In the genomic region with DNA sequence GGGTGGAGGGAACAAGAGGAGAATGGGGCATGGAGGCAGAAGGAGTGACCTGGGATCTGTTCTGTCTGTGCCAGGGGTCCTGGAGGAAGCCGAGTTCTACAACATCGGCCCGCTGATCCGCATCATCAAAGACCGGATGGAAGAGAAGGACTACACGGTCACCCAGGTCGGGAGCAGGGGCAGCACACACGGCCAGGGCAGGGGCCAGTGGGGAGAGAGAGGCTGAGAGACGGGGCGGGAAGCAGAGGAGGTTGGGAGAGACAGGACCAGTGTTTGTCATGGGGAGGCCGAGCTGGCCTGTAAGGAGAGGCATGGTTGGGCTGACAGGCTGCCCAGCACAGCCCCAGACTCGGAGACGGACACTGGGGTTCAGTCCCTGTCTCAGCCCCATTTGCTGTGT, we compare ENCODE assay signal across 23 cellular contexts. TPM values are rescaled to one million over a fixed set of nuclear protein-coding genes. Genes with fewer than 3 reads are reported as not detected.
"Had no signal": no experiment of that assay in that cellular context is flagged by ENCODE, and none has a peak within 500 bp of the region (broad histone marks: within the 10 kb centered on the region; RNA-seq: fewer than 3 reads in every experiment).

No MANE protein-coding gene starts in this region.

- H3K36me3 ChIP-seq: MG63 had no signal

- DNase-seq: IMR-90, Karpas-422, KG1, MG63, NCI-H1092, NCI-H1105 treated with DMSO at 0.1 percent for 48 hours, NCI-H1417 treated with DMSO at 0.1 percent for 48 hours, NCI-H146, NCI-H1694 treated with DMSO at 0.1 percent for 48 hours, NCI-H1930, NCI-H2081, NCI-H2107, NCI-H226, NCI-H446, NCI-H510A, NCI-H524 treated with DMSO at 0.1 percent for 48 hours, NCI-H69, NCI-H774, RPMI8226, SHP77, SK-N-SH had no signal

- H3K9me3 ChIP-seq: MG63, SK-N-SH had no signal

- ATAC-seq: HepG2 had no signal

- H3K4me3 ChIP-seq: MG63 had no signal

- H3K4me2 ChIP-seq: SK-N-SH had no signal

- H3K9ac ChIP-seq: SK-N-SH had no signal

- H3K27me3 ChIP-seq: MG63 had no signal

RNA-seq across cellular contexts. Expression of a gene that starts 53.3 kb away (rescaled TPM):
- total RNA-seq: IMR-90, SK-MEL-5 had no signal
- polyA plus RNA-seq: IMR-90, SK-N-SH had no signal
